Comparison of ENCODE assay signal across 8 cellular contexts in genomic region chr14:70809238-70810214, GRCh38.
DNase-seq lines count a peak whose midpoint lies in the region; ATAC-seq and TF ChIP-seq lines count a peak whose summit lies in the region.

TSS of gene MAP3K9 (minus strand) at chr14:70809513. CDS start at chr14:70809171, 342 bp downstream.

- no peak within 1 kb of the TSS for H3K4me3 Mint-ChIP-seq in central memory CD8-positive, alpha-beta T cell

- ATAC-seq in GM18907 (IDR thresholded peaks at IDR 0.05; ENCODE audit: unreplicated experiment) (peak; percentile 92), HG03139 (IDR thresholded peaks at IDR 0.05; ENCODE audit: unreplicated experiment) (peak; percentile 88)
- ATAC-seq in central memory CD8-positive, alpha-beta T cell (replicated peaks; ENCODE audit: extremely low read depth, poor library complexity, severe bottlenecking) = peak; percentile 89

- H3K4me3 ChIP-seq in AG04449 (ENCODE audit: low read depth, low read length) = peak within 1 kb of the TSS; percentile 53

- POLR2A ChIA-PET in AG04449 (lab: Yijun Ruan, JAX) = no interaction called here

- CTCF ChIA-PET in AG04449 (lab: Yijun Ruan, JAX) = interaction anchor here (0.7 to 3.5 kb wide), 2 partner anchors 9 to 146 kb away, joined by 3 to 25 read pairs; no protein-coding TSS in a partner anchor

- H3K27ac Mint-ChIP-seq in central memory CD8-positive, alpha-beta T cell (ENCODE audit: low read depth) = peak within 1 kb of the TSS; percentile 76

- H3K27me3 Mint-ChIP-seq in central memory CD8-positive, alpha-beta T cell = no peaks in the 10 kb centered on the region

- DNase-seq in AG04449 (ENCODE audit: low read depth, low spot score) (no peak), NCI-H2196 treated with DMSO at 0.1 percent for 48 hours (lab: John Stamatoyannopoulos, UW; ENCODE audit: unreplicated experiment) (peak; percentile 98), kidney glomerular epithelial cell (lab: John Stamatoyannopoulos, UW) (peak; percentile 98)
- DNase-seq in activated CD4-positive, CD25-positive, alpha-beta regulatory T cell (lab: John Stamatoyannopoulos, UW) = peak; percentile 75 to 84 (median 79)
- DNase-seq in central memory CD8-positive, alpha-beta T cell (ENCODE audit: low spot score in 2 of 2) = peak; percentile 59 to 67
- DNase-seq in stimulated activated CD4-positive, alpha-beta T cell treated with anti-CD3 and anti-CD28 coated beads, Interleukin-1b, Interleukin-23, amount 100 ng/mL, for 24 hours (ENCODE audit: low read depth in 4 of 4, low spot score in 1 of 4) = peak; percentile 72 to 92 (median 84)

- no peaks in the 10 kb centered on the region for H3K9me3 Mint-ChIP-seq in central memory CD8-positive, alpha-beta T cell

- TF ChIP-seq CTCF in AG04449 (IDR thresholded peaks at IDR 0.05; ENCODE audit: insufficient read depth, low read length, missing control alignments) = no peak

- H3K36me3 Mint-ChIP-seq in central memory CD8-positive, alpha-beta T cell (ENCODE audit: insufficient read depth) = peaks cover 7% of the 10 kb centered on the region

- H3K4me1 Mint-ChIP-seq in central memory CD8-positive, alpha-beta T cell = peaks cover 11% of the 10 kb centered on the region
